Comparison of ENCODE assay signal across 10 cellular contexts in genomic region chr1:21323091-21323490, GRCh38. TPM values are rescaled to one million over a fixed set of nuclear protein-coding genes. Genes with fewer than 3 reads are reported as not detected.
DNase-seq lines count a peak whose midpoint lies in the region; ATAC-seq, FAIRE-seq and TF ChIP-seq lines count a peak whose summit lies in the region.
"Had no signal": no experiment of that assay in that cellular context is flagged by ENCODE, and none has a peak within 500 bp of the region (broad histone marks: within the 10 kb centered on the region; RNA-seq: fewer than 3 reads in every experiment).

No MANE protein-coding gene starts in this region.

- WGBS in SK-N-SH (ENCODE audit: low lambda C conversion rate), result 76% methylated on average over 7 of the region's 7 CpGs
- WGBS in adrenal gland, 4 donors, result 12 to 24% (median 23%) methylated on average over 7 of the region's 7 CpGs

- H3K27me3 ChIP-seq in SK-N-SH (ENCODE audit: insufficient read depth) (no peaks in the 10 kb centered on the region), adrenal gland (no peaks in the 10 kb centered on the region)

- H3K36me3 ChIP-seq in SK-N-SH (replicated peaks in 1 of 2; ENCODE audit: control insufficient read depth in 1 of 2, insufficient read depth in 2 of 2, low read length in 1 of 2) (no peaks in the 10 kb centered on the region), adrenal gland (replicated peaks in 1 of 2) (no peaks in the 10 kb centered on the region)

- peak overlapping the region; percentile 72 to 87; a peak in 3 of 4 replicates for H3K27ac ChIP-seq in SK-N-SH (ENCODE audit: low read depth in 2 of 2, low read length in 1 of 2)
- peak overlapping the region; percentile 92 to 98 (median 94) for H3K27ac ChIP-seq in adrenal gland
- H3K27ac ChIP-seq in temporal lobe (ENCODE audit: low read depth, low read length), result peak overlapping the region; percentile 54
- H3K27ac ChIP-seq: 22Rv1 had no signal

- H3K79me2 ChIP-seq in SK-N-SH (ENCODE audit: insufficient read depth), result peaks cover 27% of the 10 kb centered on the region

- TF ChIP-seq POLR2A in adrenal gland (IDR thresholded peaks at IDR 0.05) (peak in 1 of 2 donors; percentile 9), GM12892 (IDR thresholded peaks at IDR 0.05; ENCODE audit: low read depth, low read length) (no peak)

- H3K4me2 ChIP-seq in SK-N-SH, result no peak overlapping the region

- CTCF ChIA-PET in SK-N-SH (lab: Yijun Ruan, JAX), result interaction anchor here (1.0 to 5.2 kb wide), 9 partner anchors 9 to 68 kb away, joined by 3 to 30 read pairs (median 4); no protein-coding TSS in a partner anchor

- intact Hi-C loops in adrenal gland (cut with DNase I), result no loop called here

- no peak for FAIRE-seq in GM12892 (lab: Jason Lieb, UNC)
- FAIRE-seq: GM18507 had no signal

- POLR2A ChIA-PET in SK-N-SH (lab: Yijun Ruan, JAX), result interaction anchor here (0.6 to 1.2 kb wide), 3 partner anchors 9 to 68 kb away, joined by 3 to 4 read pairs (median 4); no protein-coding TSS in a partner anchor

- no peak for TF ChIP-seq RAD21 in SK-N-SH (IDR thresholded peaks at IDR 0.05; ENCODE audit: low read length)

- H3F3A ChIP-seq in SK-N-SH (replicated peaks; ENCODE audit: insufficient read depth), result peaks cover 18% of the 10 kb centered on the region

- H3K9ac ChIP-seq in SK-N-SH, result no peak overlapping the region

- DNase-seq in SK-N-SH, result no peak
- DNase-seq in adrenal gland, result peak in 4 of 7 donors; percentile 67 to 73 (median 69)
- peak; percentile 52 for DNase-seq in iPS-NIHi7 (ENCODE audit: extremely low spot score)
- DNase-seq in KG1 (lab: John Stamatoyannopoulos, UW), result no peak
- no peak for DNase-seq in GM12892 (ENCODE audit: insufficient read length)
- no peak for DNase-seq in activated CD8-positive, alpha-beta memory T cell treated with anti-CD3 and anti-CD28 coated beads, Interleukin-2, amount 50 U/mL, for 48 hours

- ATAC-seq in SK-N-SH treated with all-trans-retinoic acid at 6 μM for 48 hours, result no peak

- H3K4me1 ChIP-seq in SK-N-SH (ENCODE audit: control insufficient read depth in 1 of 2, insufficient read depth in 2 of 2, low read depth in 1 of 2, low read length in 1 of 2) (peaks cover 43 to 87% of the 10 kb centered on the region in 2 experiments), adrenal gland (replicated peaks in 1 of 2) (peaks cover 85 to 98% of the 10 kb centered on the region in 2 donors)

- H3K9me2 ChIP-seq in SK-N-SH, result no peaks in the 10 kb centered on the region

- no peak for TF ChIP-seq EP300 in SK-N-SH (IDR thresholded peaks at IDR 0.05; ENCODE audit: borderline replicate concordance in 1 of 2, low read depth in 1 of 2, low read length in 1 of 2)

- H3K9me3 ChIP-seq in SK-N-SH, result no peaks in the 10 kb centered on the region
- no peaks in the 10 kb centered on the region for H3K9me3 ChIP-seq in adrenal gland (replicated peaks in 1 of 3)

- H2AFZ ChIP-seq in SK-N-SH (ENCODE audit: low read depth), result no peak overlapping the region

- no peak overlapping the region for H3K4me3 ChIP-seq in SK-N-SH (ENCODE audit: low read depth in 2 of 2, low read length in 1 of 2)
- H3K4me3 ChIP-seq in adrenal gland, result no peak overlapping the region

- H4K20me1 ChIP-seq in SK-N-SH (ENCODE audit: insufficient read depth), result no peaks in the 10 kb centered on the region

- TF ChIP-seq CTCF in SK-N-SH (IDR thresholded peaks at IDR 0.05) (no peak), adrenal gland (IDR thresholded peaks at IDR 0.05) (no peak)

TF ChIP-seq in SK-N-SH, 30 proteins besides CTCF, POLR2A, EP300 and RAD21 (continues in another document):
- TF ChIP-seq GABPA (IDR thresholded peaks at IDR 0.05; ENCODE audit: low read depth), result no peak
- TF ChIP-seq MXI1 (IDR thresholded peaks at IDR 0.05; ENCODE audit: low read depth, low read length), result no peak
- no peak for TF ChIP-seq PBX3 (IDR thresholded peaks at IDR 0.05)
- no peak for TF ChIP-seq JUND (IDR thresholded peaks at IDR 0.05)
- no peak for TF ChIP-seq GATA2 (CRISPR knock-in tag; IDR thresholded peaks at IDR 0.05)
- TF ChIP-seq TEAD4 (IDR thresholded peaks at IDR 0.05; ENCODE audit: borderline replicate concordance, insufficient read depth), result no peak
- no peak for TF ChIP-seq FOXJ3 (CRISPR knock-in tag; IDR thresholded peaks at IDR 0.05)
- TF ChIP-seq IRF3 (IDR thresholded peaks at IDR 0.05; ENCODE audit: low read depth, low read length), result no peak
- no peak for TF ChIP-seq SIN3A (IDR thresholded peaks at IDR 0.05; ENCODE audit: borderline replicate concordance, low read depth, low read length)
- no peak for TF ChIP-seq ELF1 (IDR thresholded peaks at IDR 0.05)
- TF ChIP-seq POLR2AphosphoS5 (IDR thresholded peaks at IDR 0.05; ENCODE audit: low read depth, low read length), result no peak
- no peak for TF ChIP-seq MAX (IDR thresholded peaks at IDR 0.05; ENCODE audit: low read depth)
- no peak for TF ChIP-seq EZH2phosphoT487 (IDR thresholded peaks at IDR 0.05; ENCODE audit: borderline replicate concordance, low read depth)
- no peak for TF ChIP-seq TAF1 (IDR thresholded peaks at IDR 0.05; ENCODE audit: borderline replicate concordance, low read depth, low read length)
- TF ChIP-seq RFX5 (IDR thresholded peaks at IDR 0.05; ENCODE audit: low read length), result no peak

TF ChIP-seq in SK-N-SH treated with all-trans-retinoic acid at 6 μM for 48 hours, 23 proteins besides CTCF, POLR2A, EP300 and RAD21 (continues in another document):
- TF ChIP-seq ZNF565 (CRISPR knock-in tag; conservative IDR thresholded peaks at IDR 0.05; ENCODE audit: low read depth) (no peak), PATZ1 (CRISPR knock-in tag; IDR thresholded peaks at IDR 0.05; ENCODE audit: borderline replicate concordance) (no peak), ZC3H10 (CRISPR knock-in tag; IDR thresholded peaks at IDR 0.05) (no peak), TSHZ2 (CRISPR knock-in tag; IDR thresholded peaks at IDR 0.05) (no peak), BACH2 (CRISPR knock-in tag; IDR thresholded peaks at IDR 0.05; ENCODE audit: borderline replicate concordance) (no peak), TOX (CRISPR knock-in tag; IDR thresholded peaks at IDR 0.05; ENCODE audit: borderline replicate concordance) (no peak), OSR1 (CRISPR knock-in tag; IDR thresholded peaks at IDR 0.05) (no peak), SNAI2 (CRISPR knock-in tag; IDR thresholded peaks at IDR 0.05) (no peak), GLIS3 (CRISPR knock-in tag; IDR thresholded peaks at IDR 0.05) (no peak), ZFP3 (CRISPR knock-in tag; IDR thresholded peaks at IDR 0.05) (no peak), CREB5 (CRISPR knock-in tag; IDR thresholded peaks at IDR 0.05; ENCODE audit: low read depth) (no peak), PPARA (CRISPR knock-in tag; IDR thresholded peaks at IDR 0.05; ENCODE audit: borderline replicate concordance) (no peak)

RNA-seq across cellular contexts. Expression of gene ECE1, which starts 32.8 kb away (rescaled TPM):
- 62.3 and 96.6 TPM in 2 replicates for polyA plus RNA-seq in SK-N-SH (2012; rRNA removed)
- polyA plus RNA-seq in SK-N-SH (2012; cell fraction: cytosol; rRNA removed), result 48.1 and 60.4 TPM in 2 replicates
- polyA plus RNA-seq in SK-N-SH (2012; cell fraction: nucleus; rRNA removed), result 53.0 and 69.9 TPM in 2 replicates
- 100 to 1,000 TPM; 173 to 588 (median 259) TPM for total RNA-seq in adrenal gland
- polyA plus RNA-seq in adrenal gland, result 100 to 1,000 TPM; 150 to 327 (median 176) TPM
- total RNA-seq in temporal lobe, result 9.8 TPM
- polyA plus RNA-seq in GM12892 (2012; ENCODE audit: missing spikeins), result 16.7 TPM

Comparison
In these comparisons a context has a peak if more than half of its experiments do, and no peak if none do; other contexts are left out.
1. DNase-seq: peak in adrenal gland (4 of 7) and iPS-NIHi7 (single experiment); none in SK-N-SH (single experiment), KG1 (single experiment), GM12892 (single experiment) and activated CD8-positive, alpha-beta memory T cell treated with anti-CD3 and anti-CD28 coated beads, Interleukin-2, amount 50 U/mL, for 48 hours (single experiment).
2. RNA of gene ECE1, which starts 32.8 kb away (total RNA-seq): 173 to 588 TPM in adrenal gland; 9.8 TPM in temporal lobe (single experiment); every median in the first group is over 10 times any median in the second.
3. Peak in every context shown above with its lines, with median percentiles within 50 percentile points of each other: H3K27ac ChIP-seq.